In the genomic region with DNA sequence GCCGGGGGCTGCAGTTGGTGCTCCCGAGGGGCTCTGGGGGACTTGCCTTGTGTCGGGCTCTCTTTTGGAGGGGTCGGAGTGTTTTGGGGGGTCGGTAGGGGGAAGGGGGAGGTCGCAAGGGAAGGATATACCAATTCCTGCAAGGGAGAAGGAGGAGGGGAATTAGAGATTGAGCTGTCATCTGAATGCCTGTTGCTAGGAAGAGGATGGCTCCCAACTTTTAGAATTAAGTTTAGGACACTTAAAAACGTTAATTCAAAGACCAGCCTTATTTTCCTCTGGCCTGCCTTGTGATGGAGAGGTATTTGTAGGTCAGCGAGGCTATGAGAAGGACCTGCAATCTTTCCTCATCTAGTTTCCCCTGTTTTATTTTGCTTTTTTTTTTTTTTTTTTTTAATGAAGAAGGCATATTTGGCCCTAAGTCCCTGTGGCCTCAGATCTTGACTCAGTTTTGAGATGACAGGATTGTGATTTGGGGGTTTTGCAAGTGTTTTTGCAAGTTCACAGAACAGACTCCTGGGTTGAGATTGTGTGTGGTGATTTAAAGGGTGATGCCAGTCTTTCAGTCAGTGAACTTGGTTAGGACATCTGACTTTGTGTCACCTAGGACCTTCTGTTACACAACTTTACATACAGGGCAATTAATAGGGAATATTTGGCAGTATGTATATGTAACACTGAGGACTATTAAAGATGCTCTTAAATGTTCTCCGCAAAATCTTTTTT, we compare ENCODE assay signal across 8 cellular contexts. TPM values are rescaled to one million over a fixed set of nuclear protein-coding genes. Genes with fewer than 3 reads are reported as not detected.
DNase-seq lines count a peak whose midpoint lies in the region; ATAC-seq and TF ChIP-seq lines count a peak whose summit lies in the region.

No MANE protein-coding gene starts in this region.

- no peaks in the 10 kb centered on the region for H3K36me3 Mint-ChIP-seq in endothelial cell (ENCODE audit: low read depth, unreplicated experiment)
- peaks cover 31% of the 10 kb centered on the region for H3K36me3 Mint-ChIP-seq in nephron (ENCODE audit: low read depth)

- H3K27me3 Mint-ChIP-seq in endothelial cell (ENCODE audit: unreplicated experiment) (peaks cover 13% of the 10 kb centered on the region), nephron (ENCODE audit: low read depth) (no peaks in the 10 kb centered on the region)

- in situ Hi-C loops in GM13976 (cut with MboI; ENCODE audit: low sequenced_read_pairs, unreplicated experiment), result no loop called here

- peaks cover 50% of the 10 kb centered on the region for H3K4me1 Mint-ChIP-seq in endothelial cell (ENCODE audit: unreplicated experiment)
- peaks cover 27% of the 10 kb centered on the region for H3K4me1 Mint-ChIP-seq in nephron

- TF ChIP-seq CTCF in GM13976 (IDR thresholded peaks at IDR 0.05; ENCODE audit: borderline replicate concordance, control extremely low read depth, extremely low read depth, insufficient read depth, missing control alignments) (no peak), endothelial cell (IDR thresholded peaks at IDR 0.05; ENCODE audit: unreplicated experiment) (no peak), nephron (IDR thresholded peaks at IDR 0.05; ENCODE audit: unreplicated experiment in 3 of 3) (no peak)

- H3K27ac Mint-ChIP-seq in endothelial cell (ENCODE audit: unreplicated experiment), result peak overlapping the region; percentile 88
- H3K27ac Mint-ChIP-seq in nephron, result peak overlapping the region; percentile 92 to 97 (median 94)

- no peak for ATAC-seq in HG03432 (IDR thresholded peaks at IDR 0.05; ENCODE audit: unreplicated experiment)
- no peak for ATAC-seq in GM21360 (IDR thresholded peaks at IDR 0.05; ENCODE audit: unreplicated experiment)
- ATAC-seq in GM21526 (IDR thresholded peaks at IDR 0.05; ENCODE audit: low FRiP score, unreplicated experiment), result no peak

- no peaks in the 10 kb centered on the region for H3K9me3 Mint-ChIP-seq in endothelial cell (ENCODE audit: unreplicated experiment)
- H3K9me3 Mint-ChIP-seq in nephron, result peaks cover 6% of the 10 kb centered on the region

- H3K4me3 Mint-ChIP-seq in endothelial cell (ENCODE audit: unreplicated experiment), result peak overlapping the region; percentile 98
- H3K4me3 Mint-ChIP-seq in nephron, result peak overlapping the region; percentile 95 to 99 (median 97)

- DNase-seq in GM13976 (ENCODE audit: low spot score) (peak; percentile 35), RKO (ENCODE audit: low spot score) (peak; percentile 48), endothelial cell (ENCODE audit: low spot score) (no peak), GDM1 (lab: John Stamatoyannopoulos, UW) (no peak)

RNA-seq across cellular contexts. Expression of a gene that starts 0.7 kb away (rescaled TPM):
- 49.7 TPM for total RNA-seq in endothelial cell (ENCODE audit: unreplicated experiment)

Comparison
In these comparisons a context has a peak if more than half of its experiments do, and no peak if none do; other contexts are left out.
1. DNase-seq: peak in GM13976 (single experiment) and RKO (single experiment); none in endothelial cell (single experiment) and GDM1 (single experiment).